Comparison of ENCODE assay signal across 24 cellular contexts in the genomic region with DNA sequence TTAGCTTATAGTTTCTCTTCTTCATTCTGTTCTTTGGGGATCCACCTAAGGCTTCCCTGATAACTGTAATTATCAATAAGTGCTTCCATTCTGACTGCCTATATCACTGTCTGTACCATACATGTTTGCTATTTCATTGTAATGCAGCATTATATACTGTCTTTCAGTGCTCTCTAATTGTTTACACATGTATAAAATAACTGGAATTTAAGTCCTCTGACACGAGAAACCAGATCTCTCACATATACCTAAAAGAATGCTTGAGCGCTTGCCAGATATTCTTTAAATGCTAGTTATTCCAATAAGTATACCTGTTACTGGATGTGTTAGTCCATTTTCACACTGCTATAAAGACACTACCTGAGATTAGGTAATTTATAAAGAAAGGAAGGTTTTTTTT. TPM values are rescaled to one million over a fixed set of nuclear protein-coding genes. Genes with fewer than 3 reads are reported as not detected.
A peak's percentile ranks its signal among the peaks of the same experiment; 100 is the strongest.
DNase-seq lines count a peak whose midpoint lies in the region; ATAC-seq, FAIRE-seq and TF ChIP-seq lines count a peak whose summit lies in the region.
"Had no signal": no experiment of that assay in that cellular context is flagged by ENCODE, and none has a peak within 500 bp of the region (broad histone marks: within the 10 kb centered on the region; RNA-seq: fewer than 3 reads in every experiment).

No MANE protein-coding gene starts in this region.

- no peaks in the 10 kb centered on the region for H3K27me3 ChIP-seq in breast epithelium
- H3K27me3 ChIP-seq in SJSA1 (replicated peaks) = no peaks in the 10 kb centered on the region
- no peaks in the 10 kb centered on the region for H3K27me3 ChIP-seq in endothelial cell of umbilical vein (ENCODE audit: control insufficient read depth in 2 of 2, insufficient read depth in 2 of 2, low read length in 2 of 2)
- no peaks in the 10 kb centered on the region for H3K27me3 ChIP-seq in gastroesophageal sphincter
- H3K27me3 ChIP-seq: BLaER1 had no signal

- TF ChIP-seq POLR2A in breast epithelium (IDR thresholded peaks at IDR 0.05) = no peak
- TF ChIP-seq POLR2A in endothelial cell of umbilical vein (IDR thresholded peaks at IDR 0.05; ENCODE audit: low read depth, low read length) = no peak
- no peak for TF ChIP-seq POLR2A in gastroesophageal sphincter (IDR thresholded peaks at IDR 0.05)

- TF ChIP-seq CTCF in MCF 10A (IDR thresholded peaks at IDR 0.05; ENCODE audit: unreplicated experiment) = no peak
- TF ChIP-seq CTCF in breast epithelium (IDR thresholded peaks at IDR 0.05) = no peak
- TF ChIP-seq CTCF in endothelial cell of umbilical vein (IDR thresholded peaks at IDR 0.05; ENCODE audit: extremely low read depth in 1 of 2, insufficient read depth in 1 of 2, low read depth in 1 of 2, low read length in 2 of 2) = no peak
- TF ChIP-seq CTCF in mucosa of descending colon (IDR thresholded peaks at IDR 0.05) = no peak
- no peak for TF ChIP-seq CTCF in gastroesophageal sphincter (IDR thresholded peaks at IDR 0.05)

- H3K4me1 ChIP-seq in breast epithelium (no peaks in the 10 kb centered on the region), SJSA1 (replicated peaks) (peaks cover 26% of the 10 kb centered on the region), endothelial cell of umbilical vein (ENCODE audit: control insufficient read depth, extremely low read depth, insufficient read depth, low read length) (peaks cover 25% of the 10 kb centered on the region), mucosa of descending colon (ENCODE audit: low read depth) (no peaks in the 10 kb centered on the region), gastroesophageal sphincter (peaks cover 0 to 32% (median 4%) of the 10 kb centered on the region in 3 donors)
- H3K4me1 ChIP-seq: BLaER1 had no signal

- no peaks in the 10 kb centered on the region for H4K20me1 ChIP-seq in endothelial cell of umbilical vein (replicated peaks; ENCODE audit: control insufficient read depth, extremely low read depth, insufficient read depth, low read length)
- H4K20me1 ChIP-seq: BLaER1 had no signal

- peaks cover 26% of the 10 kb centered on the region for H3K36me3 Mint-ChIP-seq in MCF 10A (ENCODE audit: insufficient read depth, unreplicated experiment)

- POLR2A ChIA-PET in MCF 10A (lab: Yijun Ruan, JAX) = interaction anchor here (1.3 to 1.5 kb wide), 3 partner anchors 78 to 116 kb away, joined by 3 to 5 read pairs (median 4); no protein-coding TSS in a partner anchor
- POLR2A ChIA-PET in endothelial cell of umbilical vein (lab: Charles Lee) = no interaction called here

- no peaks in the 10 kb centered on the region for H3K27me3 Mint-ChIP-seq in MCF 10A (ENCODE audit: insufficient read depth, unreplicated experiment)
- H3K27me3 Mint-ChIP-seq: CD8-positive, alpha-beta memory T cell had no signal

- intact Hi-C loops in MCF 10A (cut with micrococcal nuclease) (no loop called here), breast epithelium (cut with DNase I; ENCODE audit: low total_unique reads) (no loop called here), endothelial cell of umbilical vein (cut with micrococcal nuclease) (loop anchor here (2.0 kb wide), 1 partner anchor 71 kb away; no protein-coding TSS in a partner anchor), mucosa of descending colon (cut with DNase I, micrococcal nuclease) (no loop called here)

- no peak for TF ChIP-seq EP300 in gastroesophageal sphincter (IDR thresholded peaks at IDR 0.05)

- no peak for FAIRE-seq in endothelial cell of umbilical vein (lab: Jason Lieb, UNC)
- FAIRE-seq: GM12892 had no signal

- H3K9ac ChIP-seq in endothelial cell of umbilical vein (replicated peaks; ENCODE audit: extremely low read depth, insufficient read depth, low read length) = no peak overlapping the region
- H3K9ac ChIP-seq: BLaER1 had no signal

- WGBS in gastroesophageal sphincter (ENCODE audit: low coverage in 1 of 2), 2 donors = 65 to 87% methylated on average over 2 of the region's 2 CpGs

- ATAC-seq in mucosa of descending colon (no peak), gastroesophageal sphincter (no peak)
- ATAC-seq: Panc1, Right ventricle myocardium inferior had no signal

- H3K4me3 Mint-ChIP-seq in MCF 10A (ENCODE audit: unreplicated experiment) = no peak overlapping the region
- H3K4me3 Mint-ChIP-seq: CD8-positive, alpha-beta memory T cell had no signal

- H3K79me2 ChIP-seq in endothelial cell of umbilical vein (ENCODE audit: control insufficient read depth, insufficient read depth, low read length) = no peaks in the 10 kb centered on the region

- H3K4me3 ChIP-seq in breast epithelium (no peak overlapping the region), SJSA1 (no peak overlapping the region), endothelial cell of umbilical vein (replicated peaks in 1 of 3; ENCODE audit: insufficient read depth in 1 of 3, low read depth in 1 of 3, low read length in 3 of 3) (no peak overlapping the region), mucosa of descending colon (no peak overlapping the region), gastroesophageal sphincter (no peak overlapping the region)
- H3K4me3 ChIP-seq: BLaER1, SK-N-MC had no signal

- BruUV-seq in MCF 10A (replicated peaks; lab: Mats Ljungman, UMichigan) (no TSS peak), endothelial cell of umbilical vein (replicated peaks; lab: Mats Ljungman, UMichigan) (no TSS peak)

- H3K4me1 Mint-ChIP-seq in MCF 10A (ENCODE audit: insufficient read depth, unreplicated experiment) = peaks cover 18% of the 10 kb centered on the region
- H3K4me1 Mint-ChIP-seq: CD8-positive, alpha-beta memory T cell had no signal

- no peaks in the 10 kb centered on the region for H3K9me3 ChIP-seq in breast epithelium
- no peaks in the 10 kb centered on the region for H3K9me3 ChIP-seq in SJSA1 (replicated peaks)
- H3K9me3 ChIP-seq in endothelial cell of umbilical vein (replicated peaks; ENCODE audit: control insufficient read depth, insufficient read depth, low read length) = no peaks in the 10 kb centered on the region
- H3K9me3 ChIP-seq in mucosa of descending colon = no peaks in the 10 kb centered on the region
- H3K9me3 ChIP-seq in gastroesophageal sphincter = no peaks in the 10 kb centered on the region
- H3K9me3 ChIP-seq: BLaER1 had no signal

- H3K9me1 ChIP-seq in endothelial cell of umbilical vein (replicated peaks; ENCODE audit: control insufficient read depth, extremely low read depth, insufficient read depth, low read length) = no peaks in the 10 kb centered on the region

- no peaks in the 10 kb centered on the region for H3K36me3 ChIP-seq in breast epithelium
- peaks cover 12% of the 10 kb centered on the region for H3K36me3 ChIP-seq in SJSA1
- H3K36me3 ChIP-seq in endothelial cell of umbilical vein (ENCODE audit: control insufficient read depth in 2 of 2, extremely low read depth in 1 of 2, insufficient read depth in 2 of 2, low read length in 2 of 2) = no peaks in the 10 kb centered on the region
- no peaks in the 10 kb centered on the region for H3K36me3 ChIP-seq in mucosa of descending colon (ENCODE audit: low read depth)
- H3K36me3 ChIP-seq in gastroesophageal sphincter = peaks cover 0 to 42% of the 10 kb centered on the region in 2 donors

- DNase-seq in MCF 10A (ENCODE audit: unreplicated experiment) (no peak), breast epithelium (ENCODE audit: low spot score in 2 of 2) (no peak), SJSA1 (ENCODE audit: low read depth in 1 of 2, low spot score in 2 of 2) (no peak), endothelial cell of umbilical vein (ENCODE audit: low read depth, low spot score) (no peak), mucosa of descending colon (no peak), activated gamma-delta T cell treated with Interleukin-2 at 50 U/mL for 16 hours (no peak)
- no peak for DNase-seq in stimulated activated CD4-positive, alpha-beta T cell treated with anti-CD3 and anti-CD28 coated beads, Interleukin-2, amount 100 ng/mL, for 48 hours
- DNase-seq: 8988T; CD8-positive, alpha-beta memory T cell; DMS79 treated with DMSO at 0.1 percent for 48 hours; GF-D8; KBM-7; NCI-H1417 treated with DMSO at 0.1 percent for 48 hours; NCI-H1930; NCI-H2171; NCI-H748 treated with DMSO at 0.1 percent for 48 hours had no signal

- peak overlapping the region; percentile 73 for H3K27ac Mint-ChIP-seq in MCF 10A (ENCODE audit: low read depth, unreplicated experiment)
- H3K27ac Mint-ChIP-seq: CD8-positive, alpha-beta memory T cell had no signal

- H3K9me3 Mint-ChIP-seq in MCF 10A (ENCODE audit: unreplicated experiment) = no peaks in the 10 kb centered on the region
- H3K9me3 Mint-ChIP-seq: CD8-positive, alpha-beta memory T cell had no signal

- no peak overlapping the region for H3K4me2 ChIP-seq in endothelial cell of umbilical vein (ENCODE audit: insufficient read depth, low read length)
- H3K4me2 ChIP-seq: BLaER1 had no signal

- dilution Hi-C loops in endothelial cell of umbilical vein (cut with MboI; ENCODE audit: extremely low pct_ligation_motif_present, low sequenced_read_pairs) = no loop called here

- H2AFZ ChIP-seq in endothelial cell of umbilical vein (ENCODE audit: low read depth, low read length) = no peak overlapping the region

- CTCF ChIA-PET in MCF 10A (lab: Yijun Ruan, JAX) = interaction anchor here (0.6 to 1.7 kb wide), 5 partner anchors 11 to 155 kb away, joined by 3 to 8 read pairs (median 6); no protein-coding TSS in a partner anchor
- CTCF ChIA-PET in endothelial cell of umbilical vein (lab: Charles Lee) = interaction anchor here (1.0 to 1.2 kb wide), 2 partner anchors 8 to 144 kb away, joined by 3 to 4 read pairs; no protein-coding TSS in a partner anchor

- H3K27ac ChIP-seq in breast epithelium (peak overlapping the region in 1 of 2 donors; percentile 71), SJSA1 (peak overlapping the region; percentile 75; the same call in 1 of the 2 replicates), endothelial cell of umbilical vein (ENCODE audit: insufficient read depth, low read depth, low read length) (peak overlapping the region; percentile 91), gastroesophageal sphincter (peak overlapping the region in 2 of 4 donors; percentile 70 to 75)
- H3K27ac ChIP-seq: BLaER1, SK-N-MC had no signal

RNA-seq across cellular contexts. Expression of a gene that starts 34.7 kb away (rescaled TPM):
- total RNA-seq in MCF 10A (2022) = not detected in 2 replicates
- not detected for total RNA-seq in breast epithelium
- not detected in 2 replicates for total RNA-seq in SJSA1 (2014; rRNA removed; shearing (Covaris generic))
- not detected in 2 replicates for total RNA-seq in endothelial cell of umbilical vein
- not detected in 2 replicates for polyA plus RNA-seq in endothelial cell of umbilical vein
- not detected in 2 replicates for polyA plus RNA-seq in endothelial cell of umbilical vein (2011; cell fraction: cytosol; rRNA removed)
- not detected in 2 replicates for polyA plus RNA-seq in endothelial cell of umbilical vein (2011; cell fraction: nucleus; rRNA removed)
- polyA plus RNA-seq in endothelial cell of umbilical vein (2012) = not detected in 2 replicates
- not detected in 2 replicates for polyA minus RNA-seq in endothelial cell of umbilical vein
- polyA minus RNA-seq in endothelial cell of umbilical vein (2011; cell fraction: cytosol; rRNA and poly(A)+ RNA removed) = not detected
- polyA minus RNA-seq in endothelial cell of umbilical vein (2011; cell fraction: nucleus; rRNA and poly(A)+ RNA removed) = not detected in 2 replicates
- total RNA-seq in mucosa of descending colon = 1 to 10 TPM; 2.3 to 4.3 (median 2.8) TPM
- total RNA-seq in gastroesophageal sphincter = under 1 TPM in 3 of 4 donors, not detected in 1; 0.22 to 0.93 (median 0.40) TPM
- total RNA-seq: CD8-positive, alpha-beta memory T cell; H4; NCI-H460; Right ventricle myocardium inferior had no signal
- polyA plus RNA-seq: CD8-positive, alpha-beta memory T cell had no signal

RNA-seq across cellular contexts. Expression of a gene that starts 39.4 kb away (rescaled TPM):
- total RNA-seq in MCF 10A (2022) (not detected in 2 replicates), breast epithelium (not detected), endothelial cell of umbilical vein (not detected in 2 replicates), mucosa of descending colon (not detected), gastroesophageal sphincter (1 to 10 TPM in 1 of 4 donors, not detected in 3; 1.4 TPM)
- total RNA-seq in SJSA1 (2014; rRNA removed; shearing (Covaris generic)) = not detected in 2 replicates
- not detected in 2 replicates for polyA plus RNA-seq in endothelial cell of umbilical vein
- polyA plus RNA-seq in endothelial cell of umbilical vein (2011; cell fraction: cytosol; rRNA removed) = not detected in 2 replicates
- polyA plus RNA-seq in endothelial cell of umbilical vein (2011; cell fraction: nucleus; rRNA removed) = not detected in 2 replicates
- polyA plus RNA-seq in endothelial cell of umbilical vein (2012) = not detected in 2 replicates
- not detected in 2 replicates for polyA minus RNA-seq in endothelial cell of umbilical vein
- not detected for polyA minus RNA-seq in endothelial cell of umbilical vein (2011; cell fraction: cytosol; rRNA and poly(A)+ RNA removed)
- not detected in 2 replicates for polyA minus RNA-seq in endothelial cell of umbilical vein (2011; cell fraction: nucleus; rRNA and poly(A)+ RNA removed)
- total RNA-seq: CD8-positive, alpha-beta memory T cell; H4; NCI-H460 had no signal
- polyA plus RNA-seq: CD8-positive, alpha-beta memory T cell had no signal
